8 cellular contexts compared by ENCODE assay signal in the genomic region with DNA sequence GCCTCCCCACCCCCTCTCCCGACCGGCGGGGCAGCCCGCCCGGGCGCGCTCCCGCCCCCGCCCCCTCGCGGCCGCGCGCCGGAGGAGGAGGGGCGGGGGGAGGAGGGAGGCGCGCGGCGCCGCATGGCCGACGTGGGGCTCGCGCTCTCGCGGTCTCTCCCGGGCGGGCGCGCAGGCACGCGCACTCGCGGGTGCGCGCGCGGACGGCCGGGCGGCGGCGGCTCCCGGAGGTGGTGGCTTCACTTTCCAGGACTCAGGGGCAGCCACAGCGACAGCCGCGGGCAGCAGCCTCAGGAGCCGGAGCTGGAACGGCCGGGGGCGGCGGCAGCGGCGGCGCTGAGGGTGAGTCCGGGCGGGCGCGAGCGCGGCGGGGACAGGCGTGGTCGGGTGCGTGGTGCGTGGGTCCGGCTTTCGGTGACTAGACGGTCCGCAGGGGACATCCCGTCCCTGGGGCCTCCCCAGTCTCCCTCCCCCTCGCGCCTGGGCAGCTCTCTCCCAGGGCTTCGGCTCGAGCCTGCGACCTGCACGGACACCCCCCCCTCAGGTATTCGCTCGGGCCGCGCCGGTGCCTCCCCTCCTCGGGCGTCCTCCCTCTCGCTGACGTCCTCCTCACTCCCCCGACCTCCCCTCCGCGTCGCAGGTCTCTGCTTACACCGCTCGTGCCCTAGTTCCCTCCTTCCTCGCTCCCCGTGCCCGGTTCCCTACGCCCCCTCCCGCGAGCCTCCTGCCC. TPM values are rescaled to one million over a fixed set of nuclear protein-coding genes. Genes with fewer than 3 reads are reported as not detected.
DNase-seq lines count a peak whose midpoint lies in the region; ATAC-seq and TF ChIP-seq lines count a peak whose summit lies in the region.

A gene (plus strand): TSS at position 407 of the 730 bp plus-strand sequence.

- H3K79me1 ChIP-seq in IMR-90 (ENCODE audit: low read depth in 1 of 2, low read length in 2 of 2) = peaks cover 7 to 16% of the 10 kb centered on the region in 2 experiments; a peak in 2 of 4 replicates

- H2BK15ac ChIP-seq in IMR-90 (ENCODE audit: low read depth, low read length) = peak within 1 kb of the TSS; percentile 32; the same call in 2 of the 3 replicates

- H4K20me1 ChIP-seq in IMR-90 (ENCODE audit: insufficient read depth, low read length) (peaks cover 9% of the 10 kb centered on the region; the same call in 1 of the 2 replicates), SU-DHL-6 (ENCODE audit: low read depth, low read length) (peaks cover 13% of the 10 kb centered on the region; the same call in 1 of the 2 replicates)

- in situ Hi-C loops in G401 (cut with HindIII; ENCODE audit: low sequenced_read_pairs) = no loop called here
- in situ Hi-C loops in IMR-90 (cut with MboI; ENCODE audit: low sequenced_read_pairs) = no loop called here

- H3K4me3 ChIP-seq in IMR-90 (ENCODE audit: insufficient read depth, low read depth, low read length) (peak within 1 kb of the TSS; percentile 91), SU-DHL-6 (ENCODE audit: insufficient read depth, low read length, poor library complexity, severe bottlenecking) (peak within 1 kb of the TSS; percentile 98), rectal smooth muscle tissue (ENCODE audit: low read length) (peak within 1 kb of the TSS; percentile 89)

- TF ChIP-seq CTCF in IMR-90 (conservative IDR thresholded peaks at IDR 0.05; ENCODE audit: low read depth, low read length) (no peak), SU-DHL-6 (IDR thresholded peaks at IDR 0.05; ENCODE audit: insufficient read depth, low read length, poor library complexity, severe bottlenecking) (no peak)

- H3K14ac ChIP-seq in IMR-90 (replicated peaks; ENCODE audit: low read depth, low read length) = peak within 1 kb of the TSS; percentile 65; the same call in 1 of the 2 replicates

- H4K8ac ChIP-seq in IMR-90 (ENCODE audit: low read depth in 2 of 2, low read length in 2 of 2) = peak within 1 kb of the TSS; percentile 64 to 81; a peak in 3 of 4 replicates

- peaks cover 11% of the 10 kb centered on the region for H3K27me3 ChIP-seq in IMR-90 (ENCODE audit: control insufficient read depth, insufficient read depth, low read length)
- H3K27me3 ChIP-seq in SU-DHL-6 (ENCODE audit: low read length) = no peaks in the 10 kb centered on the region
- no peaks in the 10 kb centered on the region for H3K27me3 ChIP-seq in rectal smooth muscle tissue (ENCODE audit: control insufficient read depth, insufficient read depth, low read length)

- H3K9me2 ChIP-seq in SU-DHL-6 (replicated peaks; ENCODE audit: insufficient read depth, low read length) = no peaks in the 10 kb centered on the region

- H4K91ac ChIP-seq in IMR-90 (ENCODE audit: insufficient read depth, low read depth, low read length) = peak within 1 kb of the TSS; percentile 56; the same call in 1 of the 2 replicates

- no peaks in the 10 kb centered on the region for H3K9me3 ChIP-seq in IMR-90 (ENCODE audit: control insufficient read depth, insufficient read depth, low read length)
- no peaks in the 10 kb centered on the region for H3K9me3 ChIP-seq in SU-DHL-6 (ENCODE audit: insufficient read depth, low read length)

- POLR2A ChIA-PET in IMR-90 (lab: Charles Lee; ENCODE audit: unreplicated experiment) = interaction anchor here (0.7 kb wide), 1 partner anchor 37 kb away, joined by 4 read pairs; no protein-coding TSS in a partner anchor

- CTCF ChIA-PET in IMR-90 (lab: Yijun Ruan, JAX) = no interaction called here

- H3K4me2 ChIP-seq in IMR-90 (ENCODE audit: low read depth, low read length) (peak within 1 kb of the TSS; percentile 87), SU-DHL-6 (ENCODE audit: low read depth, low read length, poor library complexity, severe bottlenecking) (peak within 1 kb of the TSS; percentile 86)

- H2AK5ac ChIP-seq in IMR-90 (ENCODE audit: low read depth, low read length) = peak within 1 kb of the TSS; percentile 1; the same call in 1 of the 2 replicates

- peak within 1 kb of the TSS; percentile 2; the same call in 1 of the 2 replicates for H3K56ac ChIP-seq in IMR-90 (ENCODE audit: extremely low read depth, insufficient read depth, low read length)

- H3K9ac ChIP-seq in IMR-90 (ENCODE audit: low read depth, low read length) (peak within 1 kb of the TSS; percentile 78), SU-DHL-6 (ENCODE audit: low read length) (peak within 1 kb of the TSS; percentile 89), rectal smooth muscle tissue (ENCODE audit: low read length) (peak within 1 kb of the TSS; percentile 72)

- 0 out of 2 replicates have a peak, but pooled peaks cover 3% of the 10 kb centered on the region for H3K9me1 ChIP-seq in IMR-90 (ENCODE audit: insufficient read depth, low read length)

- H2AFZ ChIP-seq in IMR-90 (replicated peaks; ENCODE audit: low read length, poor library complexity) (peak within 1 kb of the TSS; percentile 97), SU-DHL-6 (ENCODE audit: low read depth, low read length, severe bottlenecking) (peak within 1 kb of the TSS; percentile 94)

- H3F3A ChIP-seq in SU-DHL-6 (ENCODE audit: insufficient read depth) = no peaks in the 10 kb centered on the region

- TF ChIP-seq RAD21 in IMR-90 (IDR thresholded peaks at IDR 0.05; ENCODE audit: low read length) = no peak

- DNase-seq in G401 (ENCODE audit: low spot score) (peak; percentile 66), IMR-90 (peak; percentile 66), astrocyte of the hippocampus (ENCODE audit: low read depth, low spot score) (peak; percentile 91), hepatic stellate cell (ENCODE audit: low spot score) (peak; percentile 86), RKO (ENCODE audit: low spot score) (no peak)

- peak within 1 kb of the TSS; percentile 33; the same call in 1 of the 2 replicates for H2BK20ac ChIP-seq in IMR-90 (ENCODE audit: low read depth, low read length)

- H2BK120ac ChIP-seq in IMR-90 (ENCODE audit: low read depth, low read length) = peak within 1 kb of the TSS; percentile 37; the same call in 1 of the 2 replicates

- TF ChIP-seq POLR2A in IMR-90 (IDR thresholded peaks at IDR 0.05; ENCODE audit: low read depth, low read length) = peak; percentile 59; the same call in 1 of the 2 replicates

- H3K27ac ChIP-seq in IMR-90 (ENCODE audit: insufficient read depth, low read length) = peak within 1 kb of the TSS; percentile 67
- H3K27ac ChIP-seq in SU-DHL-6 (ENCODE audit: low read depth, low read length) = no peak within 1 kb of the TSS; the same call in 1 of the 2 replicates
- peak within 1 kb of the TSS; percentile 80 for H3K27ac ChIP-seq in rectal smooth muscle tissue (ENCODE audit: low read depth, low read length)

- H3K4me1 ChIP-seq in IMR-90 (ENCODE audit: control insufficient read depth, insufficient read depth, low read length) (no peaks in the 10 kb centered on the region; the same call in 1 of the 2 replicates), rectal smooth muscle tissue (ENCODE audit: control insufficient read depth, insufficient read depth, low read length) (peaks cover 8% of the 10 kb centered on the region)

- H2AK9ac ChIP-seq in IMR-90 (replicated peaks; ENCODE audit: low read depth, low read length, poor library complexity) = peak within 1 kb of the TSS; percentile 87

- peaks cover 22% of the 10 kb centered on the region; the same call in 1 of the 2 replicates for H3K79me2 ChIP-seq in SU-DHL-6 (ENCODE audit: insufficient read depth, low read length)

- H3K18ac ChIP-seq in IMR-90 (ENCODE audit: low read depth, low read length) = peak within 1 kb of the TSS; percentile 58

- dilution Hi-C loops in IMR-90 (cut with HindIII; ENCODE audit: low sequenced_read_pairs, unreplicated experiment) = no loop called here

- no TSS peak for BruUV-seq in IMR-90 (replicated peaks; lab: Mats Ljungman, UMichigan)

- peak within 1 kb of the TSS; percentile 74 for H4K5ac ChIP-seq in IMR-90 (ENCODE audit: low read depth, low read length)

- ATAC-seq in GM21576 (IDR thresholded peaks at IDR 0.05; ENCODE audit: unreplicated experiment) = peak; percentile 57
- ATAC-seq in IMR-90 (ENCODE audit: low read depth) = peak; percentile 81

- intact Hi-C loops in IMR-90 (cut with micrococcal nuclease) = loop anchor here (2.0 to 10.0 kb wide), 3 partner anchors 524 to 672 kb away; no protein-coding TSS in a partner anchor

- H3K23ac ChIP-seq in IMR-90 (ENCODE audit: low read depth, low read length) = peak within 1 kb of the TSS; percentile 35

- peak within 1 kb of the TSS; percentile 17 for H2BK5ac ChIP-seq in IMR-90 (ENCODE audit: low read depth, low read length, poor library complexity, severe bottlenecking)

- no peaks in the 10 kb centered on the region for H3K36me3 ChIP-seq in IMR-90 (ENCODE audit: control insufficient read depth, insufficient read depth, low read length)
- no peaks in the 10 kb centered on the region for H3K36me3 ChIP-seq in SU-DHL-6 (ENCODE audit: low read length)
- H3K36me3 ChIP-seq in rectal smooth muscle tissue (ENCODE audit: control insufficient read depth, insufficient read depth, low read length) = no peaks in the 10 kb centered on the region

- H3K4ac ChIP-seq in IMR-90 (ENCODE audit: low read depth, low read length) = peak within 1 kb of the TSS; percentile 68

- 0% methylated on average over 8 of the region's 99 CpGs; no CpG with 5 or more reads in 1 of the 2 experiments for WGBS in IMR-90 (ENCODE audit: extremely low coverage in 2 of 2, insufficient read length in 1 of 2), 2 experiments

TF ChIP-seq in IMR-90, 13 proteins besides CTCF, POLR2A, EP300 and RAD21:
- TF ChIP-seq MXI1 (IDR thresholded peaks at IDR 0.05; ENCODE audit: borderline replicate concordance, low read depth, low read length) (0 out of 2 replicates have a peak, but pooled peaks have one; percentile 20), BHLHE40 (IDR thresholded peaks at IDR 0.05; ENCODE audit: low read depth, low read length) (no peak), MAZ (IDR thresholded peaks at IDR 0.05; ENCODE audit: borderline replicate concordance, low read depth, low read length) (peak; percentile 92; the same call in 1 of the 2 replicates)

RNA-seq across cellular contexts. Expression of the gene that starts here (rescaled TPM):
- not detected in 2 replicates for total RNA-seq in G401 (2014; rRNA removed; shearing (Covaris generic))
- 18.6 and 18.9 TPM in 2 replicates for total RNA-seq in IMR-90 (2012; rRNA removed)
- 32.7 and 35.2 TPM in 2 replicates for polyA plus RNA-seq in IMR-90 (2012; rRNA removed)
- polyA plus RNA-seq in IMR-90 (2012; cell fraction: cytosol; rRNA removed) = 21.6 and 35.3 TPM in 2 replicates
- polyA plus RNA-seq in IMR-90 (2012; cell fraction: nucleus; rRNA removed; ENCODE audit: low replicate concordance) = 7.7 and 18.3 TPM in 2 replicates

Comparison
In these comparisons a context has a peak if more than half of its experiments do, and no peak if none do; other contexts are left out.
1. RNA of the gene that starts here (total RNA-seq): 18.6 to 18.9 TPM in IMR-90; not detected in G401; every median in the first group is over 10 times any median in the second.
2. Peak in DNase-seq in G401; RNA of the gene not detected or under 1 TPM.
3. Peak in every context shown above with its lines, with median percentiles within 50 percentile points of each other: H3K4me3 ChIP-seq and H3K9ac ChIP-seq.